In the genomic region with DNA sequence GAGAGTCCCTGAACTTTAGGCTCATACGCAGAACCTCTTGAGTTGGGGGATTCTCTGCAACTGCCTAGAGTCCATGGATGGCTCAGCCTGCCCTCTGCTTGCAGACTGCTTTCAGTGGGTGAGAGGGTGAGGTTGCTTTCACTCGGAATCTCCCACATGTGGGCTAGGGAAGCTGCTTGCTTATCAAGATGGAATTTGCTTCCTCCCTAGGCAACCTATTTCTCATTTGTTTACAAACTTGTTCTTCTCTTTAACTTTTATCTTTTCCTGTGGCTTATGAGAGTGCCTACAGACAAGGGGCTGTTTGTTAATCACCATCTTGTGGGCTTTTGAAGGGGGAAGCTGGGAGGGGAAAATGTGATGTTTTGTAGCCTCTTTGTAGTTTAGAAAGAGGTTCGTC, we compare ENCODE assay signal across 9 cellular contexts. TPM values are rescaled to one million over a fixed set of nuclear protein-coding genes. Genes with fewer than 3 reads are reported as not detected.
DNase-seq lines count a peak whose midpoint lies in the region; ATAC-seq, FAIRE-seq and TF ChIP-seq lines count a peak whose summit lies in the region.
"Had no signal": no experiment of that assay in that cellular context is flagged by ENCODE, and none has a peak within 500 bp of the region (broad histone marks: within the 10 kb centered on the region; RNA-seq: fewer than 3 reads in every experiment).

No MANE protein-coding gene starts in this region.

- H3K4me3 ChIP-seq in choroid plexus epithelial cell (ENCODE audit: low read depth, low read length): peak overlapping the region; percentile 9
- H3K4me3 ChIP-seq in neutrophil (ENCODE audit: low read depth in 1 of 2, low read length in 1 of 2): peak overlapping the region in 1 of 2 experiments; percentile 23
- peak overlapping the region in 6 of 59 donors; percentile 1 to 22 (median 6) for H3K4me3 ChIP-seq in dorsolateral prefrontal cortex

- ATAC-seq in HG02870 (IDR thresholded peaks at IDR 0.05; ENCODE audit: unreplicated experiment): no peak

- FAIRE-seq in HTR-8/SVneo (lab: Jason Lieb, UNC): no peak

- H3K4me1 ChIP-seq in neutrophil (ENCODE audit: control insufficient read depth in 1 of 2, insufficient read depth in 1 of 2, low read depth in 1 of 2, low read length in 1 of 2): peaks cover 81 to 100% of the 10 kb centered on the region in 2 experiments

- no peaks in the 10 kb centered on the region for H3K9me3 ChIP-seq in neutrophil

- H3K27ac ChIP-seq in neutrophil (peak overlapping the region; percentile 92), dorsolateral prefrontal cortex (peak overlapping the region in 16 of 59 donors; percentile 1 to 48 (median 25))

- H3K36me3 ChIP-seq in neutrophil: peaks cover 25% of the 10 kb centered on the region

- DNase-seq in Daoy (ENCODE audit: low read depth) (peak; percentile 85), SW480 (ENCODE audit: low spot score) (peak; percentile 82), choroid plexus epithelial cell (ENCODE audit: low read depth) (peak; percentile 93), medulla oblongata (ENCODE audit: extremely low spot score) (no peak), dorsolateral prefrontal cortex (no peak), HTR-8/SVneo (ENCODE audit: insufficient read length, low spot score) (no peak)
- DNase-seq: naive B cell had no signal

- H3K27me3 ChIP-seq in neutrophil: no peaks in the 10 kb centered on the region
- no peaks in the 10 kb centered on the region for H3K27me3 ChIP-seq in dorsolateral prefrontal cortex

- TF ChIP-seq CTCF in choroid plexus epithelial cell (conservative IDR thresholded peaks at IDR 0.05; ENCODE audit: low read depth, low read length) (peak; percentile 28), neutrophil (IDR thresholded peaks at IDR 0.05) (no peak), dorsolateral prefrontal cortex (IDR thresholded peaks at IDR 0.05 in 54 of 56, conservative IDR thresholded peaks at IDR 0.05 in 2 of 56; ENCODE audit: low read depth in 1 of 56, partially characterized antibody in 56 of 56) (no peak)

- intact Hi-C loops in dorsolateral prefrontal cortex (cut with DNase I): no loop called here

RNA-seq across cellular contexts. Expression of a gene that starts 10.0 kb away (rescaled TPM):
- 29.1 and 50.7 TPM in 2 replicates for total RNA-seq in Daoy (2014; rRNA removed; shearing (Covaris generic))
- total RNA-seq in dorsolateral prefrontal cortex: 100 to 1,000 TPM in 75 of 120 experiments, 10 to 100 TPM in 45; 47.8 to 183 (median 109) TPM

Comparison
In these comparisons a context has a peak if more than half of its experiments do, and no peak if none do; other contexts are left out.
1. DNase-seq: peak in Daoy (single experiment), SW480 (single experiment) and choroid plexus epithelial cell (single experiment); none in medulla oblongata (single experiment), dorsolateral prefrontal cortex (0 of 10) and HTR-8/SVneo (single experiment).